ENCODE assay signal across 8 cellular contexts in the genomic region with DNA sequence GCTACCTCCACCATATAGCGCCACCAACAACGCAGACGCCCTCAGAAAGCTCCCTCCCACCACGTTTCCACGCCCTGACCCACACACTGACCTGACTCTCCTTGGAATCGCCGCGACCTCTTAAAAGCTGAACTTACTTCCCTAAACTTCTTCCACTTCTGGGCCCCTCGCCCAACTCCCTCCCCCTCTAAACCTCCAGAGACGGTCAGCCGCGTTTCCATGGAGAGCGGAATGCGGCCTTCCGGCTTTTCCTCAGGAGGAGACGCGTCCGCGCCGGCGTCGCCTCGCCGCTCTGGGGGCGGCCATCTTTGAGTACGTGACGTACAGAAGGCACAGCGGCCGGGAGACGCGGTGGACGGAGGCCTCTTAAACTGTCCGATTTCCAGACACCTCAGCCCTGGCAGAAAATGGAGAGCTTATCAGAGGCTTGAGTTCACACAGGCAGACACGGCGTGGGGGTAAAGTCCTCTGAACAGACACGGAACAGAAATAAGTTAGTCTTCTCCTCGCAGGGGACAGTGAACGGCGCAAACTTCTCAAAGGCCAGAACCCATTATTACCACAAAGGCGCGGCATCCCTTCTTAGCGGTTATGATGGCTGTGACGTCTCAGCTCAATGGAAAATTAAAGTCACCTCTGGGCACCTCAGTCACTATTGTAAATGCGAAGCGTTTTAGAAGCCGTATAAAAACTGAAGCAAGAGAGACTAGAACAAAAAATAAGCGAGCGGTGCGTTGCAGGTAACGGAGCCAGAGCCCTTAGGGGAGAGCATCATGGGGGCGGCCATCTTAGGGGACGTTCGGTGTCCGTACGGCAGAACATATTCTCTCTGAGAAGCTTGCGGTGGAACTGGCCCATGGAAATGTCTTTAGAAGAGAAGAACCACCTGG. TPM values are rescaled to one million over a fixed set of nuclear protein-coding genes. Genes with fewer than 3 reads are reported as not detected.
DNase-seq lines count a peak whose midpoint lies in the region; ATAC-seq and TF ChIP-seq lines count a peak whose summit lies in the region.

TSS of gene ZNF432 (minus strand) at position 235 of the 890 bp plus-strand sequence. CDS start 1,970 bp downstream, outside the sequence.

- H3K27ac ChIP-seq in adrenal gland, result peak within 1 kb of the TSS; percentile 91 to 98 (median 96)
- H3K27ac ChIP-seq in heart left ventricle, result peak within 1 kb of the TSS; percentile 71 to 99 (median 94)
- H3K27ac ChIP-seq in transverse colon, result peak within 1 kb of the TSS; percentile 84 to 94 (median 92)

- 0 to 1% (median 0%) methylated on average over 36 to 56 of the region's 56 CpGs for WGBS in adrenal gland, 4 donors
- WGBS in heart left ventricle, 4 donors, result 0% methylated on average over 46 to 56 of the region's 56 CpGs
- WGBS in transverse colon (ENCODE audit: low coverage in 1 of 2), 2 donors, result 0% methylated on average over 14 to 56 of the region's 56 CpGs

- TF ChIP-seq CTCF in adrenal gland (IDR thresholded peaks at IDR 0.05), result no peak
- no peak for TF ChIP-seq CTCF in heart left ventricle (IDR thresholded peaks at IDR 0.05)
- no peak for TF ChIP-seq CTCF in transverse colon (IDR thresholded peaks at IDR 0.05)

- H3K9me3 ChIP-seq in adrenal gland (replicated peaks in 1 of 3), result peaks cover 0 to 5% (median 0%) of the 10 kb centered on the region in 3 donors
- H3K9me3 ChIP-seq in heart left ventricle, result peaks cover 0 to 49% (median 3%) of the 10 kb centered on the region in 12 donors
- peaks cover 31 to 35% of the 10 kb centered on the region in 2 donors for H3K9me3 ChIP-seq in transverse colon

- TF ChIP-seq EP300 in transverse colon (IDR thresholded peaks at IDR 0.05; ENCODE audit: low read depth), result no peak

- in situ Hi-C loops in transverse colon (cut with MboI; ENCODE audit: low pct_ligation_motif_present in 1 of 4, low pct_unique_long_range_greater_than_20kb in 1 of 4, low sequenced_read_pairs in 3 of 4), result no loop called here

- H3K4me3 ChIP-seq in adrenal gland (peak within 1 kb of the TSS; percentile 19 to 76 (median 56)), heart left ventricle (peak within 1 kb of the TSS; percentile 48 to 76 (median 68)), transverse colon (peak within 1 kb of the TSS; percentile 39 to 68 (median 48))

- TF ChIP-seq POLR2A in adrenal gland (IDR thresholded peaks at IDR 0.05) (peak; percentile 54 to 90), heart left ventricle (IDR thresholded peaks at IDR 0.05) (peak in 1 of 2 donors; percentile 38), transverse colon (IDR thresholded peaks at IDR 0.05) (peak; percentile 62)

- H3K36me3 ChIP-seq in adrenal gland (replicated peaks in 1 of 2), result peaks cover 0 to 14% of the 10 kb centered on the region in 2 donors
- H3K36me3 ChIP-seq in heart left ventricle, result peaks cover 0 to 39% (median 22%) of the 10 kb centered on the region in 9 donors
- H3K36me3 ChIP-seq in transverse colon, result peaks cover 0 to 29% (median 12%) of the 10 kb centered on the region in 4 donors

- peaks cover 0 to 7% of the 10 kb centered on the region in 2 donors for H3K4me1 ChIP-seq in adrenal gland (replicated peaks in 1 of 2)
- peaks cover 0 to 19% (median 7%) of the 10 kb centered on the region in 12 donors for H3K4me1 ChIP-seq in heart left ventricle
- peaks cover 0 to 5% (median 2%) of the 10 kb centered on the region in 4 donors for H3K4me1 ChIP-seq in transverse colon

- ATAC-seq in HG02571 (IDR thresholded peaks at IDR 0.05; ENCODE audit: unreplicated experiment) (peak; percentile 79), heart left ventricle (peak; percentile 97 to 99 (median 98))

- DNase-seq in GM04504 (ENCODE audit: low read depth), result peak; percentile 87
- peak; percentile 94 for DNase-seq in NCI-H1105 treated with DMSO at 0.1 percent for 48 hours (lab: John Stamatoyannopoulos, UW)
- DNase-seq in adrenal gland, result peak; percentile 94 to 98 (median 96)
- DNase-seq in heart left ventricle, result peak; percentile 95 to 98 (median 95)
- peak; percentile 94 for DNase-seq in pons (ENCODE audit: low spot score)
- peak; percentile 90 for DNase-seq in transverse colon

- H3K27me3 ChIP-seq in adrenal gland (no peaks in the 10 kb centered on the region), heart left ventricle (no peaks in the 10 kb centered on the region), transverse colon (no peaks in the 10 kb centered on the region)

- intact Hi-C loops in T-helper 1 cell treated with Interleukin-12 subunit alpha and Interleukin-12 subunit beta and Interleukin-4 antibody, amounts not matched to agents 30 ng/mL and 1 ng/mL, for 36 hours (cut with micrococcal nuclease), result loop anchor here (1.0 to 5.0 kb wide), 10 partner anchors 21 to 913 kb away; partner anchors contain the start of genes ZNF350, ZNF613, ZNF614 and ZNF615
- intact Hi-C loops in adrenal gland (cut with DNase I), result no loop called here
- intact Hi-C loops in heart left ventricle (cut with DNase I), result loop anchor here in 4 of 10 donors (1.0 to 5.0 kb wide), 6 partner anchors 20 to 122 kb away; partner anchors contain the start of genes ZNF614 (in 2 of the 4), ZNF613 (in 1 of the 4), ZNF615 (in 1 of the 4) and ZNF841 (in 1 of the 4)
- intact Hi-C loops in transverse colon (cut with DNase I; ENCODE audit: low total_unique reads), result no loop called here

RNA-seq across cellular contexts. Expression of gene ZNF432, which starts in this region (rescaled TPM):
- total RNA-seq in T-helper 1 cell treated with Interleukin-12 subunit alpha and Interleukin-12 subunit beta and Interleukin-4 antibody, amounts not matched to agents 30 ng/mL and 1 ng/mL, for 36 hours, result 12.9 and 16.8 TPM in 2 replicates
- 10 to 100 TPM in 4 of 8 donors, 1 to 10 TPM in 4; 2.3 to 32.1 (median 10.4) TPM for total RNA-seq in adrenal gland
- 10 to 100 TPM; 20.1 to 31.5 (median 26.5) TPM for polyA plus RNA-seq in adrenal gland
- total RNA-seq in heart left ventricle, result 10 to 100 TPM in 1 of 9 donors, 1 to 10 TPM in 8; 3.4 to 10.9 (median 8.2) TPM
- polyA plus RNA-seq in heart left ventricle, result 1 to 10 TPM; 5.4 to 8.0 TPM
- 10 to 100 TPM in 2 of 4 donors, 1 to 10 TPM in 2; 8.0 to 16.1 (median 10.1) TPM for total RNA-seq in transverse colon

Comparison
In these comparisons a context has a peak if more than half of its experiments do, and no peak if none do; other contexts are left out.
1. Peak in every context shown above with its lines: DNase-seq, ATAC-seq, H3K4me3 ChIP-seq and H3K27ac ChIP-seq.